7 cellular contexts compared by ENCODE assay signal in genomic region chr9:111903535-111903934, GRCh38. TPM values are rescaled to one million over a fixed set of nuclear protein-coding genes. Genes with fewer than 3 reads are reported as not detected.
DNase-seq lines count a peak whose midpoint lies in the region; ATAC-seq, FAIRE-seq and TF ChIP-seq lines count a peak whose summit lies in the region.
"Not testable (repeated sequence)": the region's sequence is repeated elsewhere in the genome, so short reads cannot be mapped to it uniquely, and the experiment has no call there.

No MANE protein-coding gene starts in this region.

- peak overlapping the region; percentile 22 for H3K4me3 Mint-ChIP-seq in Calu3 (ENCODE audit: low read depth, unreplicated experiment)
- not testable (repeated sequence) for H3K4me3 Mint-ChIP-seq in activated T-cell treated with anti-CD3 and anti-CD28 coated beads, Interleukin-2, amount 50 U/mL, for 24 hours; MCF 10A (ENCODE audit: unreplicated experiment)
- H3K4me3 Mint-ChIP-seq in naive B cell = peak overlapping the region in 7 of 8 donors; percentile 35 to 81 (median 51)

- intact Hi-C loops in Calu3 (cut with micrococcal nuclease; ENCODE audit: unreplicated experiment) = loop anchor here (5.0 kb wide), 1 partner anchor 54 kb away; no protein-coding TSS in a partner anchor
- intact Hi-C loops in MCF 10A (cut with micrococcal nuclease) = not testable (repeated sequence)

- H3K27me3 ChIP-seq in kidney epithelial cell (ENCODE audit: control insufficient read depth, insufficient read depth, low read length); skeletal muscle satellite cell (ENCODE audit: control insufficient read depth, insufficient read depth, low read length): not testable (repeated sequence)

- peaks cover 75% of the 10 kb centered on the region for H3K4me1 ChIP-seq in skeletal muscle satellite cell (ENCODE audit: control insufficient read depth, insufficient read depth, low read length)

- CTCF ChIA-PET in Calu3 (lab: Charles Lee) (interaction anchor here (1.2 kb wide), 2 partner anchors 13 to 119 kb away, joined by 3 read pairs; no protein-coding TSS in a partner anchor), MCF 10A (lab: Yijun Ruan, JAX) (interaction anchor here (0.6 to 0.7 kb wide), 3 partner anchors 51 to 171 kb away, joined by 3 to 4 read pairs (median 4); no protein-coding TSS in a partner anchor)

- H3K4me1 Mint-ChIP-seq in Calu3 (ENCODE audit: low read depth, unreplicated experiment) = peaks cover 46% of the 10 kb centered on the region
- peaks cover 38% of the 10 kb centered on the region for H3K4me1 Mint-ChIP-seq in activated T-cell treated with anti-CD3 and anti-CD28 coated beads, Interleukin-2, amount 50 U/mL, for 24 hours (ENCODE audit: low read depth)
- peaks cover 38% of the 10 kb centered on the region for H3K4me1 Mint-ChIP-seq in MCF 10A (ENCODE audit: insufficient read depth, unreplicated experiment)
- H3K4me1 Mint-ChIP-seq in naive B cell = peaks cover 50 to 55% (median 52%) of the 10 kb centered on the region in 3 donors

- not testable (repeated sequence) for DNase-seq in Calu3; RCC 7860 (ENCODE audit: low spot score); activated T-cell treated with anti-CD3 and anti-CD28 coated beads, Interleukin-2, amount 50 U/mL, for 24 hours; MCF 10A (ENCODE audit: unreplicated experiment); kidney epithelial cell (ENCODE audit: low read depth); naive B cell

- not testable (repeated sequence) for H3K27me3 Mint-ChIP-seq in Calu3 (ENCODE audit: unreplicated experiment); activated T-cell treated with anti-CD3 and anti-CD28 coated beads, Interleukin-2, amount 50 U/mL, for 24 hours; MCF 10A (ENCODE audit: insufficient read depth, unreplicated experiment); naive B cell

- not testable (repeated sequence) for H3K36me3 ChIP-seq in kidney epithelial cell (ENCODE audit: control insufficient read depth, insufficient read depth, low read length)
- H3K36me3 ChIP-seq in skeletal muscle satellite cell (ENCODE audit: insufficient read depth, low read length) = peaks cover 37% of the 10 kb centered on the region

- peak overlapping the region; percentile 83 for H3K27ac Mint-ChIP-seq in Calu3 (ENCODE audit: unreplicated experiment)
- peak overlapping the region; percentile 61 for H3K27ac Mint-ChIP-seq in activated T-cell treated with anti-CD3 and anti-CD28 coated beads, Interleukin-2, amount 50 U/mL, for 24 hours
- peak overlapping the region; percentile 76 for H3K27ac Mint-ChIP-seq in MCF 10A (ENCODE audit: low read depth, unreplicated experiment)
- H3K27ac Mint-ChIP-seq in naive B cell = peak overlapping the region; percentile 42 to 90 (median 80)

- peak overlapping the region; percentile 0 for H3K4me3 ChIP-seq in kidney epithelial cell (ENCODE audit: low read depth, low read length)
- H3K4me3 ChIP-seq in skeletal muscle satellite cell (ENCODE audit: low read length) = not testable (repeated sequence)

- FAIRE-seq in RCC 7860 (lab: Jason Lieb, UNC) = peak; percentile 74

- H3K9ac ChIP-seq in skeletal muscle satellite cell (ENCODE audit: low read depth, low read length) = not testable (repeated sequence)

- not testable (repeated sequence) for H3K9me3 ChIP-seq in skeletal muscle satellite cell (replicated peaks; ENCODE audit: low read length)

- H3K9me3 Mint-ChIP-seq in Calu3 (ENCODE audit: low read depth, unreplicated experiment); activated T-cell treated with anti-CD3 and anti-CD28 coated beads, Interleukin-2, amount 50 U/mL, for 24 hours; MCF 10A (ENCODE audit: unreplicated experiment); naive B cell: not testable (repeated sequence)

- not testable (repeated sequence) for ATAC-seq in naive B cell (ENCODE audit: low read depth in 2 of 2)

- peaks cover 41% of the 10 kb centered on the region for H3K36me3 Mint-ChIP-seq in Calu3 (ENCODE audit: insufficient read depth, unreplicated experiment)
- H3K36me3 Mint-ChIP-seq in activated T-cell treated with anti-CD3 and anti-CD28 coated beads, Interleukin-2, amount 50 U/mL, for 24 hours (ENCODE audit: low read depth) = peaks cover 21% of the 10 kb centered on the region
- H3K36me3 Mint-ChIP-seq in MCF 10A (ENCODE audit: insufficient read depth, unreplicated experiment) = peaks cover 16% of the 10 kb centered on the region
- peaks cover 6 to 12% of the 10 kb centered on the region in 2 donors for H3K36me3 Mint-ChIP-seq in naive B cell

- peak overlapping the region; percentile 48 for H3K4me2 ChIP-seq in skeletal muscle satellite cell (ENCODE audit: low read length)

- POLR2A ChIA-PET in MCF 10A (lab: Yijun Ruan, JAX) = interaction anchor here (1.1 to 3.4 kb wide), 4 partner anchors 12 to 176 kb away, joined by 3 to 18 read pairs (median 3); no protein-coding TSS in a partner anchor

- not testable (repeated sequence) for BruUV-seq in Calu3 (replicated peaks; lab: Mats Ljungman, UMichigan); MCF 10A (replicated peaks; lab: Mats Ljungman, UMichigan)

- TF ChIP-seq CTCF in Calu3 (IDR thresholded peaks at IDR 0.05; ENCODE audit: unreplicated experiment); MCF 10A (IDR thresholded peaks at IDR 0.05; ENCODE audit: unreplicated experiment); kidney epithelial cell (IDR thresholded peaks at IDR 0.05; ENCODE audit: insufficient read depth, low read length, poor library complexity, severe bottlenecking): not testable (repeated sequence)

RNA-seq across cellular contexts. Expression of gene UGCG, which starts 6.9 kb away (rescaled TPM):
- total RNA-seq in Calu3 (2022) (75.5 and 84.8 TPM in 2 replicates), MCF 10A (2022) (29.5 and 31.4 TPM in 2 replicates), kidney epithelial cell (158 and 172 TPM in 2 replicates)
- polyA plus RNA-seq in naive B cell (ENCODE audit: low read depth in 6 of 6) = 10 to 100 TPM; 21.9 to 53.5 (median 31.0) TPM
- total RNA-seq in skeletal muscle satellite cell (2012; rRNA removed) = 74.3 and 79.1 TPM in 2 replicates
